Comparison of ENCODE assay signal across 15 cellular contexts in genomic region chr3:177180506-177180905, GRCh38.
"Had no signal": no experiment of that assay in that cellular context is flagged by ENCODE, and none has a peak within 500 bp of the region (broad histone marks: within the 10 kb centered on the region; RNA-seq: fewer than 3 reads in every experiment).

No MANE protein-coding gene starts in this region.

- H3K27me3 Mint-ChIP-seq: progenitor cell of endocrine pancreas had no signal

- ATAC-seq: left colon had no signal

- H3K4me3 Mint-ChIP-seq: activated naive CD4-positive, alpha-beta T cell treated with anti-CD3 and anti-CD28 coated beads for 36 hours; nephron had no signal

- DNase-seq: activated CD4-positive, alpha-beta T cell treated with anti-CD3 and anti-CD28 coated beads, Interleukin-2, amount 50 U/mL, for 48 hours; activated CD4-positive, CD25-positive, alpha-beta regulatory T cell treated with anti-CD3 and anti-CD28 coated beads, Interleukin-2, amount 50 U/mL, for 72 hours; activated naive CD4-positive, alpha-beta T cell treated with anti-CD3 and anti-CD28 coated beads for 36 hours; brain microvascular endothelial cell; dorsolateral prefrontal cortex; esophagus squamous epithelium; foreskin fibroblast; occipital lobe; right lobe of liver; spleen; stimulated activated CD4-positive, alpha-beta T cell treated with anti-CD3 and anti-CD28 coated beads, Interleukin-1b, Interleukin-23, amount 100 ng/mL, for 48 hours; stimulated activated naive CD4-positive, alpha-beta T cell treated with Interleukin-2 at 50 U/mL for 16 hours had no signal

- H3K9me3 Mint-ChIP-seq: nephron had no signal
